2 cellular contexts compared by ENCODE assay signal in genomic region chr2:89833116-89833779, GRCh38.
TF ChIP-seq lines count a peak whose summit lies in the region.

No MANE protein-coding gene starts in this region.

TF ChIP-seq in SK-N-SH treated with all-trans-retinoic acid at 6 μM for 48 hours, 23 proteins besides CTCF, POLR2A, EP300 and RAD21 (continued from another document):
- TF ChIP-seq PATZ1 (CRISPR knock-in tag; IDR thresholded peaks at IDR 0.05; ENCODE audit: borderline replicate concordance) (no peak), ZNF8 (CRISPR knock-in tag; IDR thresholded peaks at IDR 0.05) (no peak), TOX (CRISPR knock-in tag; IDR thresholded peaks at IDR 0.05; ENCODE audit: borderline replicate concordance) (no peak), CREB5 (CRISPR knock-in tag; IDR thresholded peaks at IDR 0.05; ENCODE audit: low read depth) (no peak), CSRNP3 (CRISPR knock-in tag; IDR thresholded peaks at IDR 0.05) (no peak), RARB (CRISPR knock-in tag; IDR thresholded peaks at IDR 0.05) (no peak)

TF ChIP-seq in GM12878, 131 proteins besides CTCF, POLR2A, EP300 and RAD21 (continued from another document):
- TF ChIP-seq ZNF687 (IDR thresholded peaks at IDR 0.05), result no peak
- no peak for TF ChIP-seq NFYA (IDR thresholded peaks at IDR 0.05; ENCODE audit: borderline replicate concordance, low read depth, low read length)
- TF ChIP-seq MLLT1 (IDR thresholded peaks at IDR 0.05), result no peak
